ENCODE assay signal across 1 cellular context in the genomic region with DNA sequence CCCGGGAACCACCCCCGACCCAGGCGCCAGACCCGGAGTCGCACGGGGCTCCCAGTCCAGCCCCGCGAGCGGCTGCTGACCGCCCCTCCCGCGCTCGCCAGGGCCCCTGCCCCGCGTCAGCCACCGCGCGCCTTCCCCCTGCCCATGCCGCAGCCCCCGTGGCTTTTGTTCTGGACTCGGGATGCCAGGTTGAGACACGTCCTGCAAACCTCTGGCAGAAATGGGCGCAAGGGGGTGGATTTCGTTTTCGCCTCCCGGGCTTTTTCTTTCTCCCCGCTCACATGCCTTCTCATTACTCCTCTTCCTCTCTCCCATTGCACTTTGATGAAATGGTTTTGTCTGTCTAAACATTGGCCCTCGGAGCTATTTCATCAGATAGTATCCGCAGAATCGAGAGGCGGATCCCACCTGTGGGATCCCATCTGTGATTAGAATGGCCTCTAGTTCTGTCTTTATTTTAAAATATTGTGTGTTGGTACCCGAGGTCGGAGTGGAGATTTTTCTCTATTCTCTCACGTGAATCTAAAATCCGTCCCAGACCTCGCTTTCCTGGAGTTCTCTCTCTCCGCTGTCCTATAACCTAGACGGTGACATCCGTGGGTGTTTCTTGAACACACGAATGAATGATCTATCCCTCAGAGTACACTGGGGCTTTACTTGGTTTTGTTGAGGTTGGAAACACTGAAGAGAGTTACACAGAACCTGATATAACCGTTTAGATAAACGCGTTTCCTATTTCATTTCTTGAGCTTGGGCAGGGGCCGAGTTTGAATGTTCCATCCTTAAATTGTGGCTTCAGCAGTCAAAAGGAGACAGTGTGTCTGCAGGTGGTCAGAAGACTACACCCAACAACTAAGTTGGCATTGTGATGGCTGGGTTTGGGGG.
TF ChIP-seq lines count a peak whose summit lies in the region.

No MANE protein-coding gene starts in this region.

TF ChIP-seq in HEK293, 187 proteins besides CTCF, POLR2A, EP300 and RAD21 (continued from another document):
- TF ChIP-seq SCRT1 (tag by site-specific recombination; IDR thresholded peaks at IDR 0.05; ENCODE audit: borderline replicate concordance) (peak; percentile 74; the same call in 1 of the 2 replicates), ZNF747 (tag by site-specific recombination; IDR thresholded peaks at IDR 0.05) (no peak), ZNF148 (tag by site-specific recombination; IDR thresholded peaks at IDR 0.05; ENCODE audit: borderline replicate concordance) (no peak), ZNF146 (tag by site-specific recombination; IDR thresholded peaks at IDR 0.05) (no peak), PRDM10 (tag by site-specific recombination; IDR thresholded peaks at IDR 0.05) (peak; percentile 69), SCRT2 (tag by site-specific recombination; IDR thresholded peaks at IDR 0.05) (peak; percentile 96), ZSCAN30 (tag by site-specific recombination; IDR thresholded peaks at IDR 0.05) (peak; percentile 49; the same call in 1 of the 2 replicates), ZNF843 (tag by site-specific recombination; IDR thresholded peaks at IDR 0.05) (no peak), MZF1 (tag by site-specific recombination; IDR thresholded peaks at IDR 0.05; ENCODE audit: borderline replicate concordance) (no peak), ZNF24 (tag by site-specific recombination; IDR thresholded peaks at IDR 0.05) (no peak), YY1 (tag by site-specific recombination; IDR thresholded peaks at IDR 0.05) (peak; percentile 6; the same call in 1 of the 2 replicates), ZNF335 (tag by site-specific recombination; conservative IDR thresholded peaks at IDR 0.05) (peak; percentile 81), ZNF354C (tag by site-specific recombination; IDR thresholded peaks at IDR 0.05; ENCODE audit: borderline replicate concordance, low read depth) (no peak), ZBTB17 (tag by site-specific recombination; IDR thresholded peaks at IDR 0.05) (peak; percentile 82), ZNF140 (tag by site-specific recombination; IDR thresholded peaks at IDR 0.05) (no peak), ZNF658 (tag by site-specific recombination; IDR thresholded peaks at IDR 0.05) (no peak), HOXC10 (CRISPR knock-in tag; IDR thresholded peaks at IDR 0.05) (0 out of 2 replicates have a peak, but pooled peaks have one; percentile 18), ZNF768 (tag by site-specific recombination; IDR thresholded peaks at IDR 0.05) (no peak), PRDM1 (tag by site-specific recombination; IDR thresholded peaks at IDR 0.05) (peak; percentile 26; the same call in 1 of the 2 replicates), ZNF366 (tag by site-specific recombination; conservative IDR thresholded peaks at IDR 0.05) (peak; percentile 56), HOXD13 (CRISPR knock-in tag; IDR thresholded peaks at IDR 0.05; ENCODE audit: borderline replicate concordance) (no peak), ZNF660 (tag by site-specific recombination; IDR thresholded peaks at IDR 0.05) (peak; percentile 62; the same call in 1 of the 2 replicates), ZNF510 (tag by site-specific recombination; IDR thresholded peaks at IDR 0.05; ENCODE audit: insufficient replicate concordance) (no peak)
- TF ChIP-seq, protein P1, sequence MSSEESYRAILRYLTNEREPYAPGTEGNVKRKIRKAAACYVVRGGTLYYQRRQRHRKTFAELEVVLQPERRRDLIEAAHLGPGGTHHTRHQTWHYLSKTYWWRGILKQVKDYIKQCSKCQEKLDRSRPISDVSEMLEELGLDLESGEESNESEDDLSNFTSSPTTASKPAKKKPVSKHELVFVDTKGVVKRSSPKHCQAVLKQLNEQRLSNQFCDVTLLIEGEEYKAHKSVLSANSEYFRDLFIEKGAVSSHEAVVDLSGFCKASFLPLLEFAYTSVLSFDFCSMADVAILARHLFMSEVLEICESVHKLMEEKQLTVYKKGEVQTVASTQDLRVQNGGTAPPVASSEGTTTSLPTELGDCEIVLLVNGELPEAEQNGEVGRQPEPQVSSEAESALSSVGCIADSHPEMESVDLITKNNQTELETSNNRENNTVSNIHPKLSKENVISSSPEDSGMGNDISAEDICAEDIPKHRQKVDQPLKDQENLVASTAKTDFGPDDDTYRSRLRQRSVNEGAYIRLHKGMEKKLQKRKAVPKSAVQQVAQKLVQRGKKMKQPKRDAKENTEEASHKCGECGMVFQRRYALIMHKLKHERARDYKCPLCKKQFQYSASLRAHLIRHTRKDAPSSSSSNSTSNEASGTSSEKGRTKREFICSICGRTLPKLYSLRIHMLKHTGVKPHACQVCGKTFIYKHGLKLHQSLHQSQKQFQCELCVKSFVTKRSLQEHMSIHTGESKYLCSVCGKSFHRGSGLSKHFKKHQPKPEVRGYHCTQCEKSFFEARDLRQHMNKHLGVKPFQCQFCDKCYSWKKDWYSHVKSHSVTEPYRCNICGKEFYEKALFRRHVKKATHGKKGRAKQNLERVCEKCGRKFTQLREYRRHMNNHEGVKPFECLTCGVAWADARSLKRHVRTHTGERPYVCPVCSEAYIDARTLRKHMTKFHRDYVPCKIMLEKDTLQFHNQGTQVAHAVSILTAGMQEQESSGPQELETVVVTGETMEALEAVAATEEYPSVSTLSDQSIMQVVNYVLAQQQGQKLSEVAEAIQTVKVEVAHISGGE (tag by site-specific recombination; conservative IDR thresholded peaks at IDR 0.05; ENCODE audit: low read depth): no peak
- TF ChIP-seq, protein P2, sequence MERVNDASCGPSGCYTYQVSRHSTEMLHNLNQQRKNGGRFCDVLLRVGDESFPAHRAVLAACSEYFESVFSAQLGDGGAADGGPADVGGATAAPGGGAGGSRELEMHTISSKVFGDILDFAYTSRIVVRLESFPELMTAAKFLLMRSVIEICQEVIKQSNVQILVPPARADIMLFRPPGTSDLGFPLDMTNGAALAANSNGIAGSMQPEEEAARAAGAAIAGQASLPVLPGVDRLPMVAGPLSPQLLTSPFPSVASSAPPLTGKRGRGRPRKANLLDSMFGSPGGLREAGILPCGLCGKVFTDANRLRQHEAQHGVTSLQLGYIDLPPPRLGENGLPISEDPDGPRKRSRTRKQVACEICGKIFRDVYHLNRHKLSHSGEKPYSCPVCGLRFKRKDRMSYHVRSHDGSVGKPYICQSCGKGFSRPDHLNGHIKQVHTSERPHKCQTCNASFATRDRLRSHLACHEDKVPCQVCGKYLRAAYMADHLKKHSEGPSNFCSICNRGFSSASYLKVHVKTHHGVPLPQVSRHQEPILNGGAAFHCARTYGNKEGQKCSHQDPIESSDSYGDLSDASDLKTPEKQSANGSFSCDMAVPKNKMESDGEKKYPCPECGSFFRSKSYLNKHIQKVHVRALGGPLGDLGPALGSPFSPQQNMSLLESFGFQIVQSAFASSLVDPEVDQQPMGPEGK (tag by site-specific recombination; IDR thresholded peaks at IDR 0.05): peak; percentile 2; the same call in 1 of the 2 replicates
- TF ChIP-seq, protein P3, sequence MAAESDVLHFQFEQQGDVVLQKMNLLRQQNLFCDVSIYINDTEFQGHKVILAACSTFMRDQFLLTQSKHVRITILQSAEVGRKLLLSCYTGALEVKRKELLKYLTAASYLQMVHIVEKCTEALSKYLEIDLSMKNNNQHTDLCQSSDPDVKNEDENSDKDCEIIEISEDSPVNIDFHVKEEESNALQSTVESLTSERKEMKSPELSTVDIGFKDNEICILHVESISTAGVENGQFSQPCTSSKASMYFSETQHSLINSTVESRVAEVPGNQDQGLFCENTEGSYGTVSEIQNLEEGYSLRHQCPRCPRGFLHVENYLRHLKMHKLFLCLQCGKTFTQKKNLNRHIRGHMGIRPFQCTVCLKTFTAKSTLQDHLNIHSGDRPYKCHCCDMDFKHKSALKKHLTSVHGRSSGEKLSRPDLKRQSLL (tag by site-specific recombination; IDR thresholded peaks at IDR 0.05): no peak
- TF ChIP-seq, protein P4, sequence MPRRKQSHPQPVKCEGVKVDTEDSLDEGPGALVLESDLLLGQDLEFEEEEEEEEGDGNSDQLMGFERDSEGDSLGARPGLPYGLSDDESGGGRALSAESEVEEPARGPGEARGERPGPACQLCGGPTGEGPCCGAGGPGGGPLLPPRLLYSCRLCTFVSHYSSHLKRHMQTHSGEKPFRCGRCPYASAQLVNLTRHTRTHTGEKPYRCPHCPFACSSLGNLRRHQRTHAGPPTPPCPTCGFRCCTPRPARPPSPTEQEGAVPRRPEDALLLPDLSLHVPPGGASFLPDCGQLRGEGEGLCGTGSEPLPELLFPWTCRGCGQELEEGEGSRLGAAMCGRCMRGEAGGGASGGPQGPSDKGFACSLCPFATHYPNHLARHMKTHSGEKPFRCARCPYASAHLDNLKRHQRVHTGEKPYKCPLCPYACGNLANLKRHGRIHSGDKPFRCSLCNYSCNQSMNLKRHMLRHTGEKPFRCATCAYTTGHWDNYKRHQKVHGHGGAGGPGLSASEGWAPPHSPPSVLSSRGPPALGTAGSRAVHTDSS (tag by site-specific recombination; IDR thresholded peaks at IDR 0.05): peak; percentile 92
- TF ChIP-seq, protein P5, sequence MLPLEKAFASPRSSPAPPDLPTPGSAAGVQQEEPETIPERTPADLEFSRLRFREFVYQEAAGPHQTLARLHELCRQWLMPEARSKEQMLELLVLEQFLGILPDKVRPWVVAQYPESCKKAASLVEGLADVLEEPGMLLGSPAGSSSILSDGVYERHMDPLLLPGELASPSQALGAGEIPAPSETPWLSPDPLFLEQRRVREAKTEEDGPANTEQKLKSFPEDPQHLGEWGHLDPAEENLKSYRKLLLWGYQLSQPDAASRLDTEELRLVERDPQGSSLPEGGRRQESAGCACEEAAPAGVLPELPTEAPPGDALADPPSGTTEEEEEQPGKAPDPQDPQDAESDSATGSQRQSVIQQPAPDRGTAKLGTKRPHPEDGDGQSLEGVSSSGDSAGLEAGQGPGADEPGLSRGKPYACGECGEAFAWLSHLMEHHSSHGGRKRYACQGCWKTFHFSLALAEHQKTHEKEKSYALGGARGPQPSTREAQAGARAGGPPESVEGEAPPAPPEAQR (tag by site-specific recombination; IDR thresholded peaks at IDR 0.05): no peak
